ENCODE assay signal across 18 cellular contexts in the genomic region with DNA sequence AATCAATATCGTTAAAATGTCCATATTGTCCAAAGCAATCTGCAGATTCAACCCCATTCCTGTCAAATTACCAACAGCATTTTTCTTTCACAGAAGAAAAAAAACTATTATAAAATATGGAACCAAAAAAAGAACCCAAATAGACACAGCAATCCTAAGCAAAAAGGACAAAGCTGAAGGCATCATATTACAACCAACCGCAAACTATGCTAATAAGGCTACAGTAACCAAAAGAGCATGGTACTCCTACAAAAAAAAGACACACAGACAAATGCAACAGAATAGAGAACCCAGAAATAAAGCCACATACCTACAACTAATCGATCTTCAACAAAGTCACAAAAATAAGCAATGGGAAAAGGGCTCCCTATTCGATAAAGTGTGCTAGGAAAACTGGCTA.
"Had no signal": no experiment of that assay in that cellular context is flagged by ENCODE, and none has a peak within 500 bp of the region (broad histone marks: within the 10 kb centered on the region; RNA-seq: fewer than 3 reads in every experiment).

No MANE protein-coding gene starts in this region.

- H3K4me3 Mint-ChIP-seq: activated CD4-positive, alpha-beta T cell treated with anti-CD3 and anti-CD28 coated beads for 36 hours; activated CD8-positive, alpha-beta T cell treated with anti-CD3 and anti-CD28 coated beads for 36 hours; activated T-helper 1 cell treated with anti-CD3 and anti-CD28 coated beads, Interleukin-12 subunit alpha, Interleukin-12 subunit beta, Interleukin-2, Interleukin-4 antibody, amounts not matched to agents 30 ng/mL and 10 ng/mL and 1 ng/mL, durations not matched to agents 14 hours and 24 hours and 36 hours; effector memory CD8-positive, alpha-beta T cell; natural killer cell; stimulated activated effector memory CD8-positive, alpha-beta T cell treated with anti-CD3 and anti-CD28 coated beads, Interleukin-12 subunit alpha, Interleukin-12 subunit beta, amount 100 ng/mL, for 72 hours had no signal

- H3K9me3 Mint-ChIP-seq: effector memory CD8-positive, alpha-beta T cell had no signal

- H3K9me3 ChIP-seq: mucosa of descending colon, thyroid gland, uterus had no signal

- H3K27me3 Mint-ChIP-seq: activated CD4-positive, alpha-beta T cell treated with anti-CD3 and anti-CD28 coated beads for 36 hours; activated CD8-positive, alpha-beta T cell treated with anti-CD3 and anti-CD28 coated beads for 36 hours; effector memory CD8-positive, alpha-beta T cell; progenitor cell of endocrine pancreas had no signal

- DNase-seq: activated CD4-positive, alpha-beta T cell treated with anti-CD3 and anti-CD28 coated beads for 36 hours; activated CD8-positive, alpha-beta T cell treated with anti-CD3 and anti-CD28 coated beads for 36 hours; activated naive CD4-positive, alpha-beta T cell; cortex of kidney; effector memory CD8-positive, alpha-beta T cell; mammary epithelial cell; mucosa of descending colon; natural killer cell; nucleus accumbens; right cardiac atrium; T-helper 9 cell; thyroid gland; uterus had no signal

- H3K36me3 Mint-ChIP-seq: natural killer cell had no signal

- H3K4me1 ChIP-seq: uterus had no signal

- FAIRE-seq: islet of Langerhans had no signal

- H3K27ac ChIP-seq: epithelial cell of prostate, thyroid gland, uterus had no signal

- H3K36me3 ChIP-seq: thyroid gland, uterus had no signal

- H3K27me3 ChIP-seq: thyroid gland, uterus had no signal

- H3K4me3 ChIP-seq: mucosa of descending colon, thyroid gland, uterus had no signal

- H3K27ac Mint-ChIP-seq: activated CD4-positive, alpha-beta T cell treated with anti-CD3 and anti-CD28 coated beads for 36 hours; activated CD8-positive, alpha-beta T cell treated with anti-CD3 and anti-CD28 coated beads for 36 hours; activated T-helper 1 cell treated with anti-CD3 and anti-CD28 coated beads, Interleukin-12 subunit alpha, Interleukin-12 subunit beta, Interleukin-2, Interleukin-4 antibody, amounts not matched to agents 30 ng/mL and 10 ng/mL and 1 ng/mL, durations not matched to agents 14 hours and 24 hours and 36 hours; progenitor cell of endocrine pancreas had no signal
